In the genomic region with DNA sequence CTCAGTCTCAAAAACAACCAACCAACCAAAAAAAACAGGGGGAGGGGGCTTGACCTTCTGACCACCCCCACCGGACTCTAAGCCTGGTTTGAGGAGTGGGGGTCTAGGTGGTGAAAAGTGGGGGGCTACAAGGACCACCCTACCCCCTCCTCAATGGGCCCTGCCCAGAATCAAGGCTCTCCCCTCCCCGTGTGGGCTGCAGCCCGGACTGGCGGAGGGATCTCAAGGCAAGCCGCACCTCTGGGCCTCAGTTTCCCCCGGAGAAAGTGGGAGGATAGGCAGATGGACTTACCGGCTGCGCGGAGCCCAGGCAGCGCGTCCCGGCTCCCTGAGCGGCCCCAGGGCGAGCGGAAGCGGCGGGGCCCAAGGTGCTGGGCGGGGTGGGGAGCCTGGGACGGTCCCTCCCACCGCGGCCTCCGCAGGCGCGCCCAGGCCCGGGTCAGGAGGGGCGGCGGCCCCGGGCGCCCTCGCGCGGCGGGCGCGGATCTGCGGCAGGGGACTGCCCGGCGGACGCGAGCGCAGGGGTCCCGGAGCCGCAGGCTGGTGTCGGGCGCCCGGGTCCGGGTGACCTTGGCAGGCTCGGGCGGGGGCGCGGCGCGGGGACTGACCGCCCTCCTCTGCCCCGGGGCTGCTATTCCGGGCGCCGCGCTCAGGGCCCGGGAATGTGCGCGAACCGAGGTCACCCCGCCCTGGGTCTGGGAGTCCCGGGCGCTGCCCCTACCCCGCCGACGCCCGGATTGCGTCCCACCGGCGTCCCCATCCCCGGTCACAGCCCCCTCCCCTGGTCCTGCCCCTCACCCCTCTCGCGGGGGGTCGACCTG, we compare ENCODE assay signal across 9 cellular contexts. TPM values are rescaled to one million over a fixed set of nuclear protein-coding genes. Genes with fewer than 3 reads are reported as not detected.
DNase-seq lines count a peak whose midpoint lies in the region; ATAC-seq and TF ChIP-seq lines count a peak whose summit lies in the region.
"Had no signal": no experiment of that assay in that cellular context is flagged by ENCODE, and none has a peak within 500 bp of the region (broad histone marks: within the 10 kb centered on the region; RNA-seq: fewer than 3 reads in every experiment).

A gene with protein sequence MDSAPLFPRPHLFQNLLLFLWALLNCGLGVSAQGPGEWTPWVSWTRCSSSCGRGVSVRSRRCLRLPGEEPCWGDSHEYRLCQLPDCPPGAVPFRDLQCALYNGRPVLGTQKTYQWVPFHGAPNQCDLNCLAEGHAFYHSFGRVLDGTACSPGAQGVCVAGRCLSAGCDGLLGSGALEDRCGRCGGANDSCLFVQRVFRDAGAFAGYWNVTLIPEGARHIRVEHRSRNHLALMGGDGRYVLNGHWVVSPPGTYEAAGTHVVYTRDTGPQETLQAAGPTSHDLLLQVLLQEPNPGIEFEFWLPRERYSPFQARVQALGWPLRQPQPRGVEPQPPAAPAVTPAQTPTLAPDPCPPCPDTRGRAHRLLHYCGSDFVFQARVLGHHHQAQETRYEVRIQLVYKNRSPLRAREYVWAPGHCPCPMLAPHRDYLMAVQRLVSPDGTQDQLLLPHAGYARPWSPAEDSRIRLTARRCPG (minus strand): TSS at position 349 of the 821 bp plus-strand sequence. CDS start 2,076 bp downstream, outside the sequence.

- BruUV-seq in A673 (replicated peaks; lab: Mats Ljungman, UMichigan) = no TSS peak

- H3K4me1 ChIP-seq in A673 (ENCODE audit: insufficient read depth, low read length, poor library complexity, severe bottlenecking) (peaks cover 9% of the 10 kb centered on the region), lung (ENCODE audit: control insufficient read depth in 2 of 2, insufficient read depth in 2 of 2, low read length in 2 of 2) (peaks cover 0 to 1% of the 10 kb centered on the region in 2 donors)

- no peaks in the 10 kb centered on the region for H3K36me3 ChIP-seq in A673 (ENCODE audit: insufficient read depth, low read length, poor library complexity, severe bottlenecking)
- H3K36me3 ChIP-seq in WERI-Rb-1 = no peaks in the 10 kb centered on the region
- H3K36me3 ChIP-seq in lung (ENCODE audit: control insufficient read depth in 2 of 2, insufficient read depth in 2 of 2, low read length in 2 of 2) = no peaks in the 10 kb centered on the region
- H3K36me3 ChIP-seq: neutrophil had no signal

- no peak within 1 kb of the TSS for H3K27ac ChIP-seq in A673 (ENCODE audit: low read depth, low read length, poor library complexity, severe bottlenecking)
- H3K27ac ChIP-seq in WERI-Rb-1 = no peak within 1 kb of the TSS
- H3K27ac ChIP-seq in lung (ENCODE audit: low read depth in 1 of 2, low read length in 1 of 2) = peak within 1 kb of the TSS in 1 of 2 donors; percentile 96
- H3K27ac ChIP-seq: neutrophil had no signal

- intact Hi-C loops in A673 (cut with micrococcal nuclease; ENCODE audit: unreplicated experiment) = no loop called here

- H3K27me3 ChIP-seq in A673 (replicated peaks; ENCODE audit: insufficient read depth, low read depth, low read length, poor library complexity) (no peaks in the 10 kb centered on the region), WERI-Rb-1 (ENCODE audit: insufficient read depth, low read depth, severe bottlenecking) (peaks cover 3% of the 10 kb centered on the region), lung (ENCODE audit: control insufficient read depth, insufficient read depth) (no peaks in the 10 kb centered on the region)

- peak; percentile 46 for ATAC-seq in lung (ENCODE audit: insufficient read depth, low FRiP score)

- WGBS in lung, 2 donors = 3 to 6% methylated on average over 50 to 77 of the region's 77 CpGs

- no peaks in the 10 kb centered on the region for H3K9me3 ChIP-seq in A673 (ENCODE audit: low read depth, low read length, poor library complexity, severe bottlenecking)
- H3K9me3 ChIP-seq in WERI-Rb-1 (ENCODE audit: severe bottlenecking) = no peaks in the 10 kb centered on the region
- peaks cover 0 to 7% of the 10 kb centered on the region in 2 donors for H3K9me3 ChIP-seq in lung (ENCODE audit: control insufficient read depth in 2 of 2, insufficient read depth in 1 of 2, low read length in 1 of 2)
- H3K9me3 ChIP-seq: neutrophil had no signal

- POLR2A ChIA-PET in A673 (lab: Charles Lee; ENCODE audit: low non-redundant PET) = no interaction called here

- no peak for DNase-seq in A673 (ENCODE audit: low spot score)
- DNase-seq in HT1080 (ENCODE audit: low read depth) = peak; percentile 56
- DNase-seq in WERI-Rb-1 = peak; percentile 53
- peak; percentile 59 for DNase-seq in central memory CD4-positive, alpha-beta T cell
- DNase-seq in lung (ENCODE audit: low spot score) = no peak
- peak; percentile 81 for DNase-seq in stimulated activated CD8-positive, alpha-beta memory T cell treated with anti-CD3 and anti-CD28 coated beads, Interleukin-4, amount 100 ng/mL, for 48 hours
- DNase-seq in cerebellar nuclear complex (lab: John Stamatoyannopoulos, UW) = no peak
- DNase-seq in mesenteric fat pad (ENCODE audit: low spot score) = no peak

- CTCF ChIA-PET in A673 (lab: Charles Lee) = no interaction called here

- TF ChIP-seq CTCF in A673 (conservative IDR thresholded peaks at IDR 0.05; ENCODE audit: low read depth, low read length) (no peak), WERI-Rb-1 (IDR thresholded peaks at IDR 0.05; ENCODE audit: low read depth, low read length) (no peak), lung (IDR thresholded peaks at IDR 0.05; ENCODE audit: control extremely low read depth, extremely low read depth) (no peak)

- peak within 1 kb of the TSS; percentile 39 for H3K4me3 ChIP-seq in A673 (ENCODE audit: low read depth, low read length, poor library complexity, severe bottlenecking)
- H3K4me3 ChIP-seq in WERI-Rb-1 (ENCODE audit: low read depth, low read length) = peak within 1 kb of the TSS; percentile 47
- no peak within 1 kb of the TSS for H3K4me3 ChIP-seq in lung

RNA-seq across cellular contexts. Expression of the gene that starts here (rescaled TPM):
- total RNA-seq in A673 (2021) (0.59 and 0.86 TPM in 2 replicates), lung (1 to 10 TPM in 1 of 2 donors, under 1 TPM in 1; 0.97 to 2.8 TPM), mesenteric fat pad (1.8 TPM)
- total RNA-seq in HT1080 (2014; rRNA removed; shearing (Covaris generic)) = 4.0 and 5.5 TPM in 2 replicates
- 11.2 and 11.6 TPM in 2 replicates for polyA plus RNA-seq in HT1080 (2015; cell fraction: cytosol; rRNA removed)
- 19.1 and 28.1 TPM in 2 replicates for polyA plus RNA-seq in HT1080 (2015; cell fraction: nucleus; rRNA removed)
- polyA plus RNA-seq in lung = 1 to 10 TPM; 1.4 to 1.5 TPM

Comparison
In these comparisons a context has a peak if more than half of its experiments do, and no peak if none do; other contexts are left out.
1. DNase-seq: peak in HT1080 (single experiment), WERI-Rb-1 (single experiment), central memory CD4-positive, alpha-beta T cell (single experiment) and stimulated activated CD8-positive, alpha-beta memory T cell treated with anti-CD3 and anti-CD28 coated beads, Interleukin-4, amount 100 ng/mL, for 48 hours (single experiment); none in A673 (single experiment), lung (single experiment), cerebellar nuclear complex (0 of 2) and mesenteric fat pad (single experiment).